ENCODE assay signal across 9 cellular contexts in genomic region chr1:225654688-225655508, GRCh38. TPM values are rescaled to one million over a fixed set of nuclear protein-coding genes. Genes with fewer than 3 reads are reported as not detected.
A peak's percentile ranks its signal among the peaks of the same experiment; 100 is the strongest.
DNase-seq lines count a peak whose midpoint lies in the region; TF ChIP-seq lines count a peak whose summit lies in the region.
"Had no signal": no experiment of that assay in that cellular context is flagged by ENCODE, and none has a peak within 500 bp of the region (broad histone marks: within the 10 kb centered on the region; RNA-seq: fewer than 3 reads in every experiment).

No MANE protein-coding gene starts in this region.

- H2AFZ ChIP-seq in neural progenitor cell (replicated peaks) = no peak overlapping the region

- H3K4me1 ChIP-seq in HUES6 (ENCODE audit: control insufficient read depth, insufficient read depth, low read length) = peaks cover 14% of the 10 kb centered on the region
- H3K4me1 ChIP-seq in duodenal mucosa (ENCODE audit: control insufficient read depth in 1 of 2, insufficient read depth in 2 of 2, low read length in 2 of 2) = peaks cover 0 to 6% of the 10 kb centered on the region in 2 donors
- peaks cover 13% of the 10 kb centered on the region for H3K4me1 ChIP-seq in neural progenitor cell
- peaks cover 17% of the 10 kb centered on the region for H3K4me1 ChIP-seq in effector memory CD4-positive, alpha-beta T cell (ENCODE audit: control insufficient read depth, insufficient read depth, low read length, poor library complexity, severe bottlenecking)

- H3K9me3 ChIP-seq in HUES6 (ENCODE audit: control insufficient read depth, insufficient read depth, low read depth, low read length) (no peaks in the 10 kb centered on the region), duodenal mucosa (ENCODE audit: control insufficient read depth in 1 of 2, low read length in 2 of 2) (no peaks in the 10 kb centered on the region), neural progenitor cell (ENCODE audit: low read depth) (no peaks in the 10 kb centered on the region)
- H3K9me3 ChIP-seq in effector memory CD4-positive, alpha-beta T cell (ENCODE audit: control insufficient read depth, low read length) = no peaks in the 10 kb centered on the region
- H3K9me3 ChIP-seq: neutrophil had no signal

- DNase-seq in AG10803 (ENCODE audit: low read depth) (no peak), neural progenitor cell (ENCODE audit: low spot score) (no peak), activated gamma-delta T cell (lab: John Stamatoyannopoulos, UW) (no peak), kidney glomerular epithelial cell (lab: John Stamatoyannopoulos, UW) (no peak), AG20443 (ENCODE audit: low spot score) (no peak)
- DNase-seq in effector memory CD4-positive, alpha-beta T cell = no peak

- no peak overlapping the region for H3K9ac ChIP-seq in HUES6 (ENCODE audit: low read length)
- H3K9ac ChIP-seq in duodenal mucosa (ENCODE audit: low read depth in 1 of 2, low read length in 2 of 2) = no peak overlapping the region
- H3K9ac ChIP-seq in neural progenitor cell = no peak overlapping the region

- peaks cover 37% of the 10 kb centered on the region for H3F3A ChIP-seq in neural progenitor cell (ENCODE audit: low read depth)

- no peaks in the 10 kb centered on the region for H3K9me3 Mint-ChIP-seq in neural progenitor cell

- H3K27ac Mint-ChIP-seq in neural progenitor cell = no peak overlapping the region

- H3K36me3 ChIP-seq in HUES6 (ENCODE audit: control insufficient read depth, insufficient read depth, low read length) (no peaks in the 10 kb centered on the region), duodenal mucosa (ENCODE audit: control insufficient read depth in 1 of 2, insufficient read depth in 2 of 2, low read length in 2 of 2) (no peaks in the 10 kb centered on the region), neural progenitor cell (no peaks in the 10 kb centered on the region)
- no peaks in the 10 kb centered on the region for H3K36me3 ChIP-seq in effector memory CD4-positive, alpha-beta T cell (ENCODE audit: control insufficient read depth, insufficient read depth, low read length)
- H3K36me3 ChIP-seq: neutrophil had no signal

- peaks cover 10% of the 10 kb centered on the region for H3K36me3 Mint-ChIP-seq in neural progenitor cell

- peaks cover 28% of the 10 kb centered on the region for H3K79me2 ChIP-seq in neural progenitor cell (ENCODE audit: low read depth)

- H4K20me1 ChIP-seq in neural progenitor cell (ENCODE audit: low read depth) = peaks cover 19% of the 10 kb centered on the region

- H3K27me3 Mint-ChIP-seq in neural progenitor cell (ENCODE audit: insufficient read depth, low read depth) = peaks cover 4% of the 10 kb centered on the region

- peaks cover 42% of the 10 kb centered on the region for H3K4me1 Mint-ChIP-seq in neural progenitor cell

- no peaks in the 10 kb centered on the region for H3K27me3 ChIP-seq in HUES6 (ENCODE audit: control insufficient read depth, insufficient read depth, low read length)
- no peaks in the 10 kb centered on the region for H3K27me3 ChIP-seq in duodenal mucosa (ENCODE audit: control insufficient read depth in 1 of 2, insufficient read depth in 2 of 2, low read length in 2 of 2)
- peaks cover 10% of the 10 kb centered on the region for H3K27me3 ChIP-seq in neural progenitor cell
- H3K27me3 ChIP-seq in effector memory CD4-positive, alpha-beta T cell (replicated peaks; ENCODE audit: control insufficient read depth, insufficient read depth, low read length, poor library complexity, severe bottlenecking) = no peaks in the 10 kb centered on the region

- TF ChIP-seq CTCF in AG10803 (conservative IDR thresholded peaks at IDR 0.05; ENCODE audit: low read length) (no peak), neural progenitor cell (IDR thresholded peaks at IDR 0.05) (no peak)

- H3K27ac ChIP-seq in HUES6 (ENCODE audit: low read depth, low read length) = no peak overlapping the region
- H3K27ac ChIP-seq in duodenal mucosa (ENCODE audit: low read depth, low read length) = peak overlapping the region; percentile 34
- H3K27ac ChIP-seq in neural progenitor cell = no peak overlapping the region
- H3K27ac ChIP-seq in effector memory CD4-positive, alpha-beta T cell (ENCODE audit: insufficient read depth, low read length, poor library complexity, severe bottlenecking) = no peak overlapping the region
- H3K27ac ChIP-seq: neutrophil had no signal

- peak overlapping the region; percentile 92 for H3K4me3 Mint-ChIP-seq in neural progenitor cell

- H3K4me2 ChIP-seq in neural progenitor cell = no peak overlapping the region

- H3K4me3 ChIP-seq in AG10803 (ENCODE audit: low read length) (peak overlapping the region; percentile 12; the same call in 1 of the 2 replicates), HUES6 (ENCODE audit: low read depth, low read length) (peak overlapping the region; percentile 76; the same call in 1 of the 2 replicates), duodenal mucosa (ENCODE audit: low read depth in 1 of 2, low read length in 2 of 2) (no peak overlapping the region), neural progenitor cell (no peak overlapping the region)
- H3K4me3 ChIP-seq in effector memory CD4-positive, alpha-beta T cell (ENCODE audit: insufficient read depth, low read depth, low read length, poor library complexity, severe bottlenecking) = no peak overlapping the region

RNA-seq across cellular contexts. Expression of gene ENAH, which starts 2.0 kb away (rescaled TPM):
- total RNA-seq in neural progenitor cell (ENCODE audit: low replicate concordance) = 230 and 346 TPM in 2 replicates

Comparison
In these comparisons a context has a peak if more than half of its experiments do, and no peak if none do; other contexts are left out.
1. H3K4me3 ChIP-seq: peak in AG10803 (single experiment) and HUES6 (single experiment); none in duodenal mucosa (0 of 2), neural progenitor cell (single experiment) and effector memory CD4-positive, alpha-beta T cell (single experiment).